In the genomic region with DNA sequence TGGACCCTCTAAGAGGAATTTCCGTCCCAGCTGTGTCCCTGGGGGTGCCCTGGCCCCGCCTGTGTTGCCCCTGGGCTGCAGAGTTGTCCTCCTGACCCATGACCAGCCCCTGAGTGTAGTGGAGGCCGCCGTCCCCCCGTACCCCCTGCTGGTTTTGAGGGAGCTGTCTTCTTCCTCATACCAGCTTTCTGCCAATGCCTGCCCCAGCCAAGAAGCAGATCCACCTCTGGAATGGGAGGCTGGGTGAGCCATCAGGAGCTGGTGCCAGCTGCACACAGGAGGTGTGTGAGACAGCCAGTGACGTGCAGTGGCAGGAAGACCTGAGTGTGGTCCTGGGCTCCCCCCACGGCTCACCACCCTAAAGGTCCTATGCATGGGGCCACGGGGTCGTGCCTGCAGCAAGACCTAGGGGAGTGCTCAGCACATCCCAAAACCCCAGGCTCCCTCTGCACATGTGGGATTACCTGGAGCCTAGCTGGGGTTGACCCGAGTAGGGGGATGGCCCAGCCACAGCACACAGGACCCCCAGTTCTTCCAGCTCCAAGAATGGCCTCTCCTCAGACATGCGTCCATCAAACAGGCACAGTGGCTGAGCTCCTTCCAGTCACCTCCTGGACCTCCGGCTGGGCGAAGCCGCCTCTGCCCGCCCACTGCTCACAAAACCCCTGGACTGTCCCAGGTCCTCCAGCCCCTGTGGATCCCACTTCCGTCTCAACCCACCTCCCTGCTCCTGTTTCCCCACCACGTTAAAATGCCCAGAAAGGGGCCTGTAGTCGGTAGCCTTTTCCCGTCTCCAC, we compare ENCODE assay signal across 18 cellular contexts.
"Had no signal": no experiment of that assay in that cellular context is flagged by ENCODE, and none has a peak within 500 bp of the region (broad histone marks: within the 10 kb centered on the region; RNA-seq: fewer than 3 reads in every experiment).

No MANE protein-coding gene starts in this region.

- H3K36me3 ChIP-seq: colonic mucosa, ovary, right atrium auricular region, suprapubic skin, thyroid gland, uterus had no signal

- H3K9me3 ChIP-seq: colonic mucosa, mucosa of descending colon, right atrium auricular region, suprapubic skin, thyroid gland, uterus had no signal

- H3K27ac Mint-ChIP-seq: type B pancreatic cell had no signal

- H3K4me3 ChIP-seq: colonic mucosa, mucosa of descending colon, ovary, right atrium auricular region, suprapubic skin, thyroid gland, uterus had no signal

- H3K36me3 Mint-ChIP-seq: naive thymus-derived CD8-positive, alpha-beta T cell; type B pancreatic cell had no signal

- DNase-seq: cerebellar nuclear complex; colonic mucosa; dermis blood vessel endothelial cell; erythroblast; foreskin keratinocyte; islet precursor cell; mucosa of descending colon; nucleus accumbens; ovary; small intestine; stimulated activated CD4-positive, alpha-beta T cell treated with anti-CD3 and anti-CD28 coated beads, Interleukin-2, amount 100 ng/mL, for 48 hours; stimulated activated naive CD8-positive, alpha-beta T cell treated with anti-CD3 and anti-CD28 coated beads, Interleukin-15, Interleukin-2, amounts not matched to agents 100 U/mL and 50 U/mL, for 24 hours; thyroid gland; uterus had no signal

- ATAC-seq: foreskin keratinocyte; mucosa of descending colon; naive thymus-derived CD8-positive, alpha-beta T cell; stimulated activated naive CD8-positive, alpha-beta T cell treated with anti-CD3 and anti-CD28 coated beads, Interleukin-15, Interleukin-2, amounts not matched to agents 100 U/mL and 50 U/mL, for 24 hours had no signal

- H3K4me1 Mint-ChIP-seq: naive thymus-derived CD8-positive, alpha-beta T cell had no signal

- H3K9me3 Mint-ChIP-seq: naive thymus-derived CD8-positive, alpha-beta T cell; type B pancreatic cell had no signal

- H3K27me3 ChIP-seq: colonic mucosa, foreskin keratinocyte, ovary, right atrium auricular region, thyroid gland, uterus had no signal

- H3K4me1 ChIP-seq: colonic mucosa, foreskin keratinocyte, right atrium auricular region, suprapubic skin, thyroid gland, uterus had no signal

- H3K27ac ChIP-seq: colonic mucosa, foreskin keratinocyte, ovary, right atrium auricular region, suprapubic skin, thyroid gland, uterus had no signal

- H3K4me3 Mint-ChIP-seq: naive thymus-derived CD8-positive, alpha-beta T cell; type B pancreatic cell had no signal
